Comparison of ENCODE assay signal across 8 cellular contexts in genomic region chr10:28326516-28327493, GRCh38. TPM values are rescaled to one million over a fixed set of nuclear protein-coding genes. Genes with fewer than 3 reads are reported as not detected.
A peak's percentile ranks its signal among the peaks of the same experiment; 100 is the strongest.
DNase-seq lines count a peak whose midpoint lies in the region; ATAC-seq and TF ChIP-seq lines count a peak whose summit lies in the region.

No MANE protein-coding gene starts in this region.

- peaks cover 60% of the 10 kb centered on the region for H3K4me1 Mint-ChIP-seq in activated T-cell treated with anti-CD3 and anti-CD28 coated beads, Interleukin-2, amount 50 U/mL, for 24 hours (ENCODE audit: low read depth)

- H3K27me3 Mint-ChIP-seq in activated T-cell treated with anti-CD3 and anti-CD28 coated beads, Interleukin-2, amount 50 U/mL, for 24 hours = no peaks in the 10 kb centered on the region

- DNase-seq in activated T-cell treated with anti-CD3 and anti-CD28 coated beads, Interleukin-2, amount 50 U/mL, for 24 hours = no peak
- no peak for DNase-seq in activated T-cell treated with anti-CD3 and anti-CD28 coated beads, Interleukin-2, amount 50 U/mL, for 48 hours
- DNase-seq in epithelial cell of esophagus (ENCODE audit: low read depth) (peak; percentile 31), mucosa of gallbladder (ENCODE audit: low spot score) (peak; percentile 71), ureter (ENCODE audit: low spot score) (peak; percentile 73), NCI-H2029 (lab: John Stamatoyannopoulos, UW) (no peak), RPMI8226 (no peak)

- H3K4me3 ChIP-seq in epithelial cell of esophagus (ENCODE audit: low read length) = no peak overlapping the region

- peak overlapping the region; percentile 75 for H3K27ac Mint-ChIP-seq in activated T-cell treated with anti-CD3 and anti-CD28 coated beads, Interleukin-2, amount 50 U/mL, for 24 hours

- no peaks in the 10 kb centered on the region for H3K9me3 Mint-ChIP-seq in activated T-cell treated with anti-CD3 and anti-CD28 coated beads, Interleukin-2, amount 50 U/mL, for 24 hours

- no peak for ATAC-seq in HG03095 (IDR thresholded peaks at IDR 0.05; ENCODE audit: unreplicated experiment)

- TF ChIP-seq CTCF in epithelial cell of esophagus (IDR thresholded peaks at IDR 0.05; ENCODE audit: insufficient read depth, low read depth, low read length, missing control alignments) = no peak

- peak overlapping the region; percentile 53 for H3K4me3 Mint-ChIP-seq in activated T-cell treated with anti-CD3 and anti-CD28 coated beads, Interleukin-2, amount 50 U/mL, for 24 hours

- H3K36me3 Mint-ChIP-seq in activated T-cell treated with anti-CD3 and anti-CD28 coated beads, Interleukin-2, amount 50 U/mL, for 24 hours (ENCODE audit: low read depth) = no peaks in the 10 kb centered on the region

RNA-seq across cellular contexts. Expression of gene MPP7, which starts 23.9 kb away (rescaled TPM):
- total RNA-seq in mucosa of gallbladder (47.5 TPM), ureter (35.8 TPM)

Comparison
In these comparisons a context has a peak if more than half of its experiments do, and no peak if none do; other contexts are left out.
1. DNase-seq: peak in epithelial cell of esophagus (single experiment), mucosa of gallbladder (single experiment) and ureter (single experiment); none in activated T-cell treated with anti-CD3 and anti-CD28 coated beads, Interleukin-2, amount 50 U/mL, for 24 hours (single experiment), activated T-cell treated with anti-CD3 and anti-CD28 coated beads, Interleukin-2, amount 50 U/mL, for 48 hours (0 of 2), NCI-H2029 (single experiment) and RPMI8226 (single experiment).